9 cellular contexts compared by ENCODE assay signal in the genomic region with DNA sequence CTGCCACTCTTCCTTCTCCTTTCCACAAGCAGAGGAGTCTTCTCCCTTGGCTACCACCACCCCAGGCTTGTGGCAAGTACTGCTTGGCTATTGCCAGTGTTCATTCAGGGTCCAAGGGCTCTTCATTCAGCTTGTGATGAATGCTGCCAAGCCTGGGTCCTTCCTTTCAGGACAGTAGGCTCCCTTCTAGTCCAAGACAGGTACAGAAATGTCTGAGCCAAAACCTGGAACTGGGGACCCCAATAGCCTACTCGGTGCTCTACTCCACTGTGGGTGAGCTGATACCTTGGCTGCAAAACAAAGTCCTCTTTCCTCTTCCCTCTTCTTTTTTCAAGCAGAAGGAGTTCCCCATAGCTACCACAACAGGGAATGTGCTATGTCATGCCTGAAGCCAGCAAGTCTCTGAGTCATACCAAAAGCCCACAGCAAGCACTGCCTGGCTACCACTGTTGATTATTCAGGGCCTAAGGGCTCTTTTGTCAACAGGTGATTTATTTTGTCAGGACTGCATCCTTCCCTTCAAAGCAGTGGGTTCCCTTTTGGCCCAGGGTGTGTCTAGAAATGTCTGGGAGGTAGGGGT.
DNase-seq lines count a peak whose midpoint lies in the region; ATAC-seq, FAIRE-seq and TF ChIP-seq lines count a peak whose summit lies in the region.
"Had no signal": no experiment of that assay in that cellular context is flagged by ENCODE, and none has a peak within 500 bp of the region (broad histone marks: within the 10 kb centered on the region; RNA-seq: fewer than 3 reads in every experiment).

No MANE protein-coding gene starts in this region.

- WGBS in right cardiac atrium: 67% methylated on average over 1 of the region's 1 CpG

- FAIRE-seq in GM12892 (lab: Jason Lieb, UNC): peak; percentile 24

- no peak for DNase-seq in GM12892 (ENCODE audit: insufficient read length)
- no peak for DNase-seq in RWPE2 (ENCODE audit: low spot score)
- no peak for DNase-seq in right cardiac atrium
- no peak for DNase-seq in UCSD-AML1 (lab: John Stamatoyannopoulos, UW; ENCODE audit: unreplicated experiment)
- no peak for DNase-seq in WERI-Rb-1
- DNase-seq in central memory CD4-positive, alpha-beta T cell: no peak
- no peak for DNase-seq in nucleus accumbens (lab: John Stamatoyannopoulos, UW)

- no peak for TF ChIP-seq POLR2A in GM12892 (IDR thresholded peaks at IDR 0.05; ENCODE audit: low read depth, low read length)

- H3K27me3 ChIP-seq in RWPE2 (ENCODE audit: insufficient read depth, poor library complexity, severe bottlenecking) (no peaks in the 10 kb centered on the region), right cardiac atrium (ENCODE audit: control insufficient read depth, insufficient read depth) (no peaks in the 10 kb centered on the region), WERI-Rb-1 (ENCODE audit: insufficient read depth, low read depth, severe bottlenecking) (no peaks in the 10 kb centered on the region)

- ATAC-seq in HG02763 (IDR thresholded peaks at IDR 0.05; ENCODE audit: unreplicated experiment) (peak; percentile 67), RWPE2 (ENCODE audit: low read depth) (peak; percentile 97), right cardiac atrium (peak; percentile 67 to 83)

- TF ChIP-seq CTCF in RWPE2 (IDR thresholded peaks at IDR 0.05; ENCODE audit: poor library complexity, severe bottlenecking): no peak
- TF ChIP-seq CTCF in WERI-Rb-1 (IDR thresholded peaks at IDR 0.05; ENCODE audit: low read depth, low read length): no peak

- H3K4me3 ChIP-seq in RWPE2 (ENCODE audit: severe bottlenecking) (no peak overlapping the region), right cardiac atrium (ENCODE audit: low read length) (no peak overlapping the region), WERI-Rb-1 (ENCODE audit: low read depth, low read length) (no peak overlapping the region)

- H3K27ac ChIP-seq in RWPE2 (ENCODE audit: poor library complexity, severe bottlenecking): peak overlapping the region; percentile 80
- peak overlapping the region; percentile 31 for H3K27ac ChIP-seq in right cardiac atrium (ENCODE audit: low read length)
- no peak overlapping the region for H3K27ac ChIP-seq in WERI-Rb-1
- H3K27ac ChIP-seq: KMS-11 had no signal

- intact Hi-C loops in right cardiac atrium (cut with DNase I): no loop called here

- H3K36me3 ChIP-seq in RWPE2 (ENCODE audit: low read depth) (no peaks in the 10 kb centered on the region), WERI-Rb-1 (no peaks in the 10 kb centered on the region)

- H3K9me3 ChIP-seq in RWPE2 (ENCODE audit: severe bottlenecking): no peaks in the 10 kb centered on the region
- H3K9me3 ChIP-seq in right cardiac atrium (ENCODE audit: control insufficient read depth, low read length): no peaks in the 10 kb centered on the region
- no peaks in the 10 kb centered on the region for H3K9me3 ChIP-seq in WERI-Rb-1 (ENCODE audit: severe bottlenecking)

- H3K4me1 ChIP-seq in RWPE2 (ENCODE audit: insufficient read depth, poor library complexity, severe bottlenecking) (peaks cover 9% of the 10 kb centered on the region), right cardiac atrium (ENCODE audit: control insufficient read depth, insufficient read depth, low read length) (no peaks in the 10 kb centered on the region)
